34 cellular contexts compared by ENCODE assay signal in the genomic region with DNA sequence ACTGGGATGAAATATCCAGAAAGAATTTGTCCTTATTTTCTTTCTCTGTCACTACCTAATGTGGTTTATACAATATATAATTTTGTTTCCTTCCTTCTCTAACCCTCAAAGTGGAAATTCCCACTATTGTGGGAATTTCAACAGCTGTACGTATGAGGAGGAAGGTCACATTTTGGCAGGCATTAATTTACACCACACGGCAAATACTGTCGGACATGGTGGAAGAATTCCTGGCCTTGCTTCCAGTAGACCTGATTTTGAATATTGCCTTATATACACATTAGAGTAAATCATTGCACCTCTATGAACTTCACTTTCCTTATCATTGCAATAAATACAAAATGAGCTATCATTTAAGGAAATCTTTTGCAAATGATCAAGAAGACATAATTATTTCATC.
"Had no signal": no experiment of that assay in that cellular context is flagged by ENCODE, and none has a peak within 500 bp of the region (broad histone marks: within the 10 kb centered on the region; RNA-seq: fewer than 3 reads in every experiment).

No MANE protein-coding gene starts in this region.

- H3K36me3 ChIP-seq: adrenal gland, cardiac muscle cell had no signal

- H3K4me1 Mint-ChIP-seq: activated B cell treated with CpG ODN at 0.5 μM for 24 hours; activated CD4-positive, alpha-beta T cell treated with anti-CD3 and anti-CD28 coated beads, Interleukin-2, amount 10 ng/mL, durations not matched to agents 7 days and 5 days; activated naive CD8-positive, alpha-beta T cell treated with anti-CD3 and anti-CD28 coated beads for 36 hours; activated T-helper 17 cell treated with anti-CD3 and anti-CD28 coated beads, Interleukin-2, amount 50 U/mL, for 72 hours; central memory CD8-positive, alpha-beta T cell had no signal

- H3K27me3 Mint-ChIP-seq: activated B cell treated with CpG ODN at 0.5 μM for 24 hours; activated CD4-positive, alpha-beta memory T cell treated with anti-CD3 and anti-CD28 coated beads for 36 hours; activated CD4-positive, alpha-beta T cell treated with anti-CD3 and anti-CD28 coated beads, Interleukin-2, amount 10 ng/mL, durations not matched to agents 7 days and 5 days; activated CD8-positive, alpha-beta T cell treated with anti-CD3 and anti-CD28 coated beads for 36 hours; activated naive CD8-positive, alpha-beta T cell treated with anti-CD3 and anti-CD28 coated beads for 36 hours; brain; central memory CD8-positive, alpha-beta T cell had no signal

- H3K27ac ChIP-seq: cardiac muscle cell, VCaP had no signal

- H3K9me3 Mint-ChIP-seq: activated B cell treated with CpG ODN at 0.5 μM for 24 hours; activated CD4-positive, alpha-beta memory T cell treated with anti-CD3 and anti-CD28 coated beads for 36 hours; activated CD4-positive, alpha-beta T cell treated with anti-CD3 and anti-CD28 coated beads, Interleukin-2, amount 10 ng/mL, durations not matched to agents 7 days and 5 days; activated CD8-positive, alpha-beta T cell treated with anti-CD3 and anti-CD28 coated beads for 36 hours; activated naive CD4-positive, alpha-beta T cell treated with anti-CD3 and anti-CD28 coated beads for 36 hours; activated naive CD8-positive, alpha-beta T cell treated with anti-CD3 and anti-CD28 coated beads for 36 hours; activated T-cell treated with anti-CD3 and anti-CD28 coated beads, Interleukin-2, amount 50 U/mL, for 4 hours; activated T-cell treated with anti-CD3 and anti-CD28 coated beads, Interleukin-2, amount 50 U/mL, for 72 hours; activated T-helper 1 cell treated with anti-CD3 and anti-CD28 coated beads, Interleukin-12 subunit alpha, Interleukin-12 subunit beta, Interleukin-2, Interleukin-4 antibody, amounts not matched to agents 30 ng/mL and 10 ng/mL and 1 ng/mL, durations not matched to agents 14 hours and 24 hours and 36 hours; brain; central memory CD8-positive, alpha-beta T cell; T-helper 1 cell treated with Interleukin-12 subunit alpha and Interleukin-12 subunit beta and Interleukin-4 antibody, amounts not matched to agents 30 μg/mL and 1 μg/mL, for 36 hours; T-helper 2 cell treated with Interferon-gamma antibody and Interleukin-4, amounts not matched to agents 5 μg/mL and 100 μg/mL, for 36 hours had no signal

- ATAC-seq: activated CD8-positive, alpha-beta T cell treated with anti-CD3 and anti-CD28 coated beads for 36 hours; activated naive CD4-positive, alpha-beta T cell treated with anti-CD3 and anti-CD28 coated beads, Interleukin-2, amount 50 U/mL, for 72 hours; activated T-cell treated with anti-CD3 and anti-CD28 coated beads, Interleukin-2, amount 50 U/mL, for 4 hours; activated T-cell treated with anti-CD3 and anti-CD28 coated beads, Interleukin-2, amount 50 U/mL, for 72 hours; activated T-helper 17 cell treated with anti-CD3 and anti-CD28 coated beads, Interleukin-2, amount 50 U/mL, for 72 hours had no signal

- H3K27me3 ChIP-seq: adrenal gland, cardiac muscle cell had no signal

- H3K36me3 Mint-ChIP-seq: activated CD4-positive, alpha-beta memory T cell treated with anti-CD3 and anti-CD28 coated beads for 36 hours; activated naive CD4-positive, alpha-beta T cell treated with anti-CD3 and anti-CD28 coated beads, Interleukin-2, amount 50 U/mL, for 72 hours; activated naive CD8-positive, alpha-beta T cell treated with anti-CD3 and anti-CD28 coated beads for 36 hours; brain had no signal

- DNase-seq: activated B cell treated with CpG ODN at 0.5 μM for 24 hours; activated CD4-positive, alpha-beta memory T cell treated with anti-CD3 and anti-CD28 coated beads for 36 hours; activated CD4-positive, alpha-beta T cell treated with anti-CD3 and anti-CD28 coated beads for 4 hours; activated CD4-positive, alpha-beta T cell treated with anti-CD3 and anti-CD28 coated beads, Interleukin-2, amount 10 ng/mL, durations not matched to agents 7 days and 5 days; activated CD4-positive, CD25-positive, alpha-beta regulatory T cell treated with anti-CD3 and anti-CD28 coated beads, Interleukin-2, amount 50 U/mL, for 72 hours; activated CD8-positive, alpha-beta memory T cell treated with anti-CD3 and anti-CD28 coated beads, Interleukin-2, amount 50 U/mL, for 4 hours; activated CD8-positive, alpha-beta T cell treated with anti-CD3 and anti-CD28 coated beads for 36 hours; activated effector memory CD4-positive, alpha-beta T cell treated with anti-CD3 and anti-CD28 coated beads, Interleukin-2, amount 50 U/mL, for 16 hours; activated gamma-delta T cell treated with Interleukin-2 at 50 U/mL for 16 hours; activated naive CD4-positive, alpha-beta T cell; activated naive CD4-positive, alpha-beta T cell treated with anti-CD3 and anti-CD28 coated beads for 36 hours; activated naive CD4-positive, alpha-beta T cell treated with anti-CD3 and anti-CD28 coated beads, Interleukin-2, amount 50 U/mL, for 16 hours; activated naive CD8-positive, alpha-beta T cell treated with anti-CD3 and anti-CD28 coated beads for 36 hours; activated T-cell treated with anti-CD3 and anti-CD28 coated beads for 4 hours; activated T-cell treated with anti-CD3 and anti-CD28 coated beads, Interleukin-2, amount 50 U/mL, for 1 hour; activated T-cell treated with anti-CD3 and anti-CD28 coated beads, Interleukin-2, amount 50 U/mL, for 4 hours; activated T-cell treated with anti-CD3 and anti-CD28 coated beads, Interleukin-2, amount 50 U/mL, for 72 hours; adrenal gland; amniotic stem cell; aorta; caudate nucleus; cerebellar nuclear complex; T-helper 1 cell; T-helper 2 cell; T-helper 9 cell had no signal

- H3K4me3 ChIP-seq: adrenal gland, cardiac muscle cell had no signal

- H3K27ac Mint-ChIP-seq: activated B cell treated with CpG ODN at 0.5 μM for 24 hours; activated CD4-positive, alpha-beta memory T cell treated with anti-CD3 and anti-CD28 coated beads for 36 hours; activated CD4-positive, alpha-beta T cell treated with anti-CD3 and anti-CD28 coated beads, Interleukin-2, amount 10 ng/mL, durations not matched to agents 7 days and 5 days; activated CD8-positive, alpha-beta T cell treated with anti-CD3 and anti-CD28 coated beads for 36 hours; activated naive CD4-positive, alpha-beta T cell treated with anti-CD3 and anti-CD28 coated beads for 36 hours; activated naive CD4-positive, alpha-beta T cell treated with anti-CD3 and anti-CD28 coated beads, Interleukin-2, amount 50 U/mL, for 72 hours; activated naive CD8-positive, alpha-beta T cell treated with anti-CD3 and anti-CD28 coated beads for 36 hours; activated T-cell treated with anti-CD3 and anti-CD28 coated beads, Interleukin-2, amount 50 U/mL, for 72 hours; activated T-helper 1 cell treated with anti-CD3 and anti-CD28 coated beads, Interleukin-12 subunit alpha, Interleukin-12 subunit beta, Interleukin-2, Interleukin-4 antibody, amounts not matched to agents 30 ng/mL and 10 ng/mL and 1 ng/mL, durations not matched to agents 14 hours and 24 hours and 36 hours; activated T-helper 17 cell treated with anti-CD3 and anti-CD28 coated beads, Interleukin-2, amount 50 U/mL, for 72 hours; T-helper 1 cell treated with Interleukin-12 subunit alpha and Interleukin-12 subunit beta and Interleukin-4 antibody, amounts not matched to agents 30 μg/mL and 1 μg/mL, for 36 hours; T-helper 2 cell treated with Interferon-gamma antibody and Interleukin-4, amounts not matched to agents 5 μg/mL and 100 μg/mL, for 36 hours had no signal

- H3K4me3 Mint-ChIP-seq: activated B cell treated with CpG ODN at 0.5 μM for 24 hours; activated CD4-positive, alpha-beta memory T cell treated with anti-CD3 and anti-CD28 coated beads for 36 hours; activated CD4-positive, alpha-beta T cell treated with anti-CD3 and anti-CD28 coated beads, Interleukin-2, amount 10 ng/mL, durations not matched to agents 7 days and 5 days; activated CD8-positive, alpha-beta T cell treated with anti-CD3 and anti-CD28 coated beads for 36 hours; activated naive CD4-positive, alpha-beta T cell treated with anti-CD3 and anti-CD28 coated beads for 36 hours; activated naive CD8-positive, alpha-beta T cell treated with anti-CD3 and anti-CD28 coated beads for 36 hours; activated T-cell treated with anti-CD3 and anti-CD28 coated beads, Interleukin-2, amount 50 U/mL, for 4 hours; activated T-cell treated with anti-CD3 and anti-CD28 coated beads, Interleukin-2, amount 50 U/mL, for 72 hours; activated T-helper 1 cell treated with anti-CD3 and anti-CD28 coated beads, Interleukin-12 subunit alpha, Interleukin-12 subunit beta, Interleukin-2, Interleukin-4 antibody, amounts not matched to agents 30 ng/mL and 10 ng/mL and 1 ng/mL, durations not matched to agents 14 hours and 24 hours and 36 hours; activated T-helper 17 cell treated with anti-CD3 and anti-CD28 coated beads, Interleukin-2, amount 50 U/mL, for 72 hours; brain; central memory CD8-positive, alpha-beta T cell; T-helper 1 cell treated with Interleukin-12 subunit alpha and Interleukin-12 subunit beta and Interleukin-4 antibody, amounts not matched to agents 30 μg/mL and 1 μg/mL, for 36 hours; T-helper 2 cell treated with Interferon-gamma antibody and Interleukin-4, amounts not matched to agents 5 μg/mL and 100 μg/mL, for 36 hours had no signal

- H3K9me3 ChIP-seq: adrenal gland had no signal
